ENCODE assay signal across 9 cellular contexts in the genomic region with DNA sequence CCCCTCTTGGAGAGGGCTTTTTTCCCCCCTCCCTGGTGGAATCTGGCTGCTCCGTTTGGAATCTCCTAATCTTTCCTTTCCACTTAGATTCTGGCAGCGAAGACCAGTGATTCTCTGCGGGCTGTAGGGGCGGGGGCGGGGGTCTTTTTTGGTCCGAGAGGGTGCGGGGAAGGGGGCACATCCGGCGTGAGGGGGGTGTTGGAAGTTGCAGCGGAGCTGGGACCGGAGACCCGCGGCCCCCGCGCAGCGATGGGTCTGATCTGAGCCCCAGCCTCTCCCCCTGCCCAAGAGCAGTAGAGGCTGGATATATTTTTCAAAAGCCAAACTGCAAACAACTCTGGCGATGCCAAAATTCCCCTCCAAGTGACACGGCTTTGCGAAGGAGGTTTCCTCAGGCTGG. TPM values are rescaled to one million over a fixed set of nuclear protein-coding genes. Genes with fewer than 3 reads are reported as not detected.
A peak's percentile ranks its signal among the peaks of the same experiment; 100 is the strongest.
DNase-seq lines count a peak whose midpoint lies in the region; ATAC-seq and TF ChIP-seq lines count a peak whose summit lies in the region.
"Had no signal": no experiment of that assay in that cellular context is flagged by ENCODE, and none has a peak within 500 bp of the region (broad histone marks: within the 10 kb centered on the region; RNA-seq: fewer than 3 reads in every experiment).

No MANE protein-coding gene starts in this region.

- H3K4me1 Mint-ChIP-seq in activated CD8-positive, alpha-beta T cell treated with anti-CD3 and anti-CD28 coated beads, Interleukin-2, amount 10 ng/mL, durations not matched to agents 7 days and 5 days (ENCODE audit: low read depth): peaks cover 5% of the 10 kb centered on the region

- H3K9ac ChIP-seq in iPS-18a (ENCODE audit: low read length): peak overlapping the region; percentile 51

- H3K27me3 ChIP-seq in H7 (ENCODE audit: control insufficient read depth, insufficient read depth, low read length) (no peaks in the 10 kb centered on the region; the same call in 1 of the 2 replicates), iPS-18a (ENCODE audit: control insufficient read depth, insufficient read depth, low read length) (no peaks in the 10 kb centered on the region), foreskin keratinocyte (peaks cover 79% of the 10 kb centered on the region)

- H3K27me3 Mint-ChIP-seq in activated CD8-positive, alpha-beta T cell treated with anti-CD3 and anti-CD28 coated beads, Interleukin-2, amount 10 ng/mL, durations not matched to agents 7 days and 5 days (ENCODE audit: low read depth): peaks cover 30% of the 10 kb centered on the region

- no peak overlapping the region for H3K27ac Mint-ChIP-seq in activated CD8-positive, alpha-beta T cell treated with anti-CD3 and anti-CD28 coated beads, Interleukin-2, amount 10 ng/mL, durations not matched to agents 7 days and 5 days

- H3K4me1 ChIP-seq in iPS-18a (ENCODE audit: control insufficient read depth, low read depth, low read length) (peaks cover 38% of the 10 kb centered on the region), foreskin keratinocyte (no peaks in the 10 kb centered on the region)

- no peak overlapping the region for H3K27ac ChIP-seq in iPS-18a (ENCODE audit: low read length)
- H3K27ac ChIP-seq in foreskin keratinocyte: no peak overlapping the region

- DNase-seq in H7: no peak
- DNase-seq in astrocyte of the cerebellum (ENCODE audit: low read depth): no peak
- DNase-seq in skeletal muscle cell (ENCODE audit: low read depth): no peak
- DNase-seq in activated CD8-positive, alpha-beta T cell treated with anti-CD3 and anti-CD28 coated beads, Interleukin-2, amount 10 ng/mL, durations not matched to agents 7 days and 5 days: no peak
- DNase-seq in foreskin keratinocyte: no peak
- no peak for DNase-seq in COLO668 (lab: John Stamatoyannopoulos, UW; ENCODE audit: unreplicated experiment)

- no peak for ATAC-seq in activated CD8-positive, alpha-beta T cell treated with anti-CD3 and anti-CD28 coated beads, Interleukin-2, amount 10 ng/mL, durations not matched to agents 7 days and 5 days
- ATAC-seq in foreskin keratinocyte (no peak), HG02798 (IDR thresholded peaks at IDR 0.05; ENCODE audit: poor library complexity, unreplicated experiment) (no peak)

- H3K9me3 Mint-ChIP-seq in activated CD8-positive, alpha-beta T cell treated with anti-CD3 and anti-CD28 coated beads, Interleukin-2, amount 10 ng/mL, durations not matched to agents 7 days and 5 days (ENCODE audit: insufficient read depth): no peaks in the 10 kb centered on the region

- in situ Hi-C loops in astrocyte of the cerebellum (cut with HindIII; ENCODE audit: low sequenced_read_pairs): no loop called here

- no peak overlapping the region for H3K4me3 Mint-ChIP-seq in activated CD8-positive, alpha-beta T cell treated with anti-CD3 and anti-CD28 coated beads, Interleukin-2, amount 10 ng/mL, durations not matched to agents 7 days and 5 days

- H3K9me3 ChIP-seq in iPS-18a (ENCODE audit: control insufficient read depth, low read depth, low read length): no peaks in the 10 kb centered on the region

- TF ChIP-seq CTCF in astrocyte of the cerebellum (IDR thresholded peaks at IDR 0.05; ENCODE audit: low read depth, low read length, missing control alignments) (no peak), foreskin keratinocyte (conservative IDR thresholded peaks at IDR 0.05) (no peak)

- POLR2A ChIA-PET in activated CD8-positive, alpha-beta T cell treated with anti-CD3 and anti-CD28 coated beads, Interleukin-2, amount 10 ng/mL, durations not matched to agents 7 days and 5 days (lab: Charles Lee): no interaction called here

- CTCF ChIA-PET in activated CD8-positive, alpha-beta T cell treated with anti-CD3 and anti-CD28 coated beads, Interleukin-2, amount 10 ng/mL, durations not matched to agents 7 days and 5 days (lab: Charles Lee): no interaction called here

- H3K36me3 Mint-ChIP-seq in activated CD8-positive, alpha-beta T cell treated with anti-CD3 and anti-CD28 coated beads, Interleukin-2, amount 10 ng/mL, durations not matched to agents 7 days and 5 days (ENCODE audit: low read depth): no peaks in the 10 kb centered on the region

- H3K36me3 ChIP-seq in H7 (replicated peaks; ENCODE audit: control insufficient read depth, insufficient read depth, low read length) (no peaks in the 10 kb centered on the region), iPS-18a (ENCODE audit: control insufficient read depth, low read depth, low read length) (no peaks in the 10 kb centered on the region)

- H3K4me3 ChIP-seq in H7 (ENCODE audit: insufficient read depth, low read depth, low read length) (peak overlapping the region; percentile 81), astrocyte of the cerebellum (ENCODE audit: low read depth, low read length) (peak overlapping the region; percentile 55), iPS-18a (ENCODE audit: low read length) (peak overlapping the region; percentile 86), skeletal muscle cell (ENCODE audit: low read depth, low read length) (peak overlapping the region; percentile 52)

RNA-seq across cellular contexts. Expression of gene GRID2, which starts 0.3 kb away (rescaled TPM):
- 19.1 and 25.6 TPM in 2 replicates for total RNA-seq in H7 (2014; rRNA removed; shearing (Covaris generic))
- not detected for total RNA-seq in activated CD8-positive, alpha-beta T cell treated with anti-CD3 and anti-CD28 coated beads, Interleukin-2, amount 10 ng/mL, durations not matched to agents 7 days and 5 days
- total RNA-seq in foreskin keratinocyte: not detected in 2 replicates
- not detected in 2 replicates for polyA plus RNA-seq in foreskin keratinocyte
- total RNA-seq: mononuclear cell had no signal

Comparison
In these comparisons a context has a peak if more than half of its experiments do, and no peak if none do; other contexts are left out.
1. RNA of gene GRID2, which starts 0.3 kb away (total RNA-seq): 19.1 to 25.6 TPM in H7; not detected in activated CD8-positive, alpha-beta T cell treated with anti-CD3 and anti-CD28 coated beads, Interleukin-2, amount 10 ng/mL, durations not matched to agents 7 days and 5 days and not detected in foreskin keratinocyte; every median in the first group is over 10 times any median in the second.
2. Peak in every context shown above with its lines, with median percentiles within 50 percentile points of each other: H3K4me3 ChIP-seq.